ENCODE assay signal across 23 cellular contexts in the genomic region with DNA sequence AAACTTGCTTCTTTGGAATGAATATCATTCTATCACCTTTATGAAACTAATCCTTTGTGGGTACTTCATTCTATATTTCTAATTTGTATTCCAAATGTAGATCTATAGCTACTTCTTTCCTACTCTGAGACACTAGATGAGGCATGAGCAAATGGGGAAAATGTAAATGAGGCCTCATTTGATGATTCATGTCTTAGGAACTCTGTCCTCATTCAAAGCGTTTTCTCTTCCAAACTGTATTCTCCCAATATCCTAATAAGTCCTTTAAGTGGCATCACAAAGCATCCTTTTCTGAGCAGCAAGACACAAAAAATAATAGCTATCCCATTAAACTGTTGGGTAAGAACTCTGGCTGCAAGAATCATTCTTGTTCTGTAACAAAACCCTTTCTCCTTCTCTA. TPM values are rescaled to one million over a fixed set of nuclear protein-coding genes. Genes with fewer than 3 reads are reported as not detected.
DNase-seq lines count a peak whose midpoint lies in the region; ATAC-seq and TF ChIP-seq lines count a peak whose summit lies in the region.
"Had no signal": no experiment of that assay in that cellular context is flagged by ENCODE, and none has a peak within 500 bp of the region (broad histone marks: within the 10 kb centered on the region; RNA-seq: fewer than 3 reads in every experiment).

No MANE protein-coding gene starts in this region.

- H2AFZ ChIP-seq in hepatocyte = no peak overlapping the region

- ATAC-seq in HG03039 (IDR thresholded peaks at IDR 0.05; ENCODE audit: unreplicated experiment) = no peak
- no peak for ATAC-seq in natural killer cell treated with Interleukin-12 subunit alpha and Interleukin-12 subunit beta and Interleukin-15 and Interleukin-18, amount 100 ng/mL, for 72 hours
- ATAC-seq: gastrocnemius medialis; HCT116; HepG2; naive thymus-derived CD4-positive, alpha-beta T cell had no signal

- DNase-seq in ACHN (peak; percentile 2), HT1080 (ENCODE audit: low read depth) (peak; percentile 53), astrocyte of the hippocampus (ENCODE audit: low read depth, low spot score) (peak; percentile 67), foreskin melanocyte (peak; percentile 74), hepatocyte (ENCODE audit: low spot score) (no peak), GDM1 (lab: John Stamatoyannopoulos, UW) (no peak)
- no peak for DNase-seq in natural killer cell treated with Interleukin-12 subunit alpha and Interleukin-12 subunit beta and Interleukin-15 and Interleukin-18, amount 100 ng/mL, for 72 hours (ENCODE audit: low spot score)
- DNase-seq: activated CD8-positive, alpha-beta memory T cell treated with anti-CD3 and anti-CD28 coated beads, Interleukin-2, amount 50 U/mL, for 4 hours; activated gamma-delta T cell; brain microvascular endothelial cell; CD8-positive, alpha-beta memory T cell; gastrocnemius medialis; naive thymus-derived CD4-positive, alpha-beta T cell; NCI-H2029; posterior cingulate gyrus; stimulated activated CD4-positive, alpha-beta T cell treated with anti-CD3 and anti-CD28 coated beads, Interleukin-12 subunit alpha, Interleukin-12 subunit beta, amount 100 ng/mL, for 4 hours; stimulated activated naive CD4-positive, alpha-beta T cell treated with Interleukin-2 at 50 U/mL for 16 hours; T-helper 9 cell; upper lobe of left lung had no signal

- TF ChIP-seq CTCF in hepatocyte (IDR thresholded peaks at IDR 0.05; ENCODE audit: poor library complexity) = no peak

- H3K27ac Mint-ChIP-seq in natural killer cell treated with Interleukin-12 subunit alpha and Interleukin-12 subunit beta and Interleukin-15 and Interleukin-18, amount 100 ng/mL, for 72 hours = no peak overlapping the region
- H3K27ac Mint-ChIP-seq: CD8-positive, alpha-beta memory T cell; naive thymus-derived CD4-positive, alpha-beta T cell had no signal

- no peak overlapping the region for H3K4me3 ChIP-seq in hepatocyte
- H3K4me3 ChIP-seq: gastrocnemius medialis, lung, upper lobe of left lung had no signal

- H3K9me2 ChIP-seq in hepatocyte (replicated peaks; ENCODE audit: insufficient read depth) = no peaks in the 10 kb centered on the region

- H3K27me3 Mint-ChIP-seq in natural killer cell treated with Interleukin-12 subunit alpha and Interleukin-12 subunit beta and Interleukin-15 and Interleukin-18, amount 100 ng/mL, for 72 hours = no peaks in the 10 kb centered on the region
- H3K27me3 Mint-ChIP-seq: CD8-positive, alpha-beta memory T cell; naive thymus-derived CD4-positive, alpha-beta T cell had no signal

- peaks cover 2 to 9% of the 10 kb centered on the region in 2 donors for H3K4me1 Mint-ChIP-seq in natural killer cell treated with Interleukin-12 subunit alpha and Interleukin-12 subunit beta and Interleukin-15 and Interleukin-18, amount 100 ng/mL, for 72 hours (ENCODE audit: low read depth in 2 of 2)

- H3K9me3 Mint-ChIP-seq in natural killer cell treated with Interleukin-12 subunit alpha and Interleukin-12 subunit beta and Interleukin-15 and Interleukin-18, amount 100 ng/mL, for 72 hours = no peaks in the 10 kb centered on the region
- H3K9me3 Mint-ChIP-seq: CD8-positive, alpha-beta memory T cell; naive thymus-derived CD4-positive, alpha-beta T cell had no signal

- H3K4me1 ChIP-seq in hepatocyte (ENCODE audit: insufficient read depth) = no peaks in the 10 kb centered on the region

- in situ Hi-C loops in ACHN (cut with HindIII; ENCODE audit: low pct_ligation_motif_present, low pct_unique_long_range_greater_than_20kb, low sequenced_read_pairs) = no loop called here

- H3K36me3 ChIP-seq in hepatocyte (replicated peaks; ENCODE audit: insufficient read depth, low read depth) = no peaks in the 10 kb centered on the region
- H3K36me3 ChIP-seq: brain microvascular endothelial cell had no signal

- H4K20me1 ChIP-seq in hepatocyte (ENCODE audit: insufficient read depth, poor library complexity, severe bottlenecking) = no peaks in the 10 kb centered on the region

- H3K27ac ChIP-seq in hepatocyte = no peak overlapping the region
- H3K27ac ChIP-seq: brain microvascular endothelial cell, upper lobe of left lung had no signal

- H3K9me3 ChIP-seq in hepatocyte (ENCODE audit: low read depth) = no peaks in the 10 kb centered on the region
- H3K9me3 ChIP-seq: gastrocnemius medialis, upper lobe of left lung had no signal

- no peak overlapping the region for H3K4me2 ChIP-seq in hepatocyte

- no peaks in the 10 kb centered on the region for H3K36me3 Mint-ChIP-seq in natural killer cell treated with Interleukin-12 subunit alpha and Interleukin-12 subunit beta and Interleukin-15 and Interleukin-18, amount 100 ng/mL, for 72 hours

- no peak overlapping the region for H3K4me3 Mint-ChIP-seq in natural killer cell treated with Interleukin-12 subunit alpha and Interleukin-12 subunit beta and Interleukin-15 and Interleukin-18, amount 100 ng/mL, for 72 hours
- H3K4me3 Mint-ChIP-seq: CD8-positive, alpha-beta memory T cell; naive thymus-derived CD4-positive, alpha-beta T cell had no signal

- WGBS in hepatocyte (ENCODE audit: low lambda C conversion rate, missing lambda C conversion rate) = 67% methylated on average over 1 of the region's 1 CpG

- H3K27me3 ChIP-seq in hepatocyte = no peaks in the 10 kb centered on the region
- H3K27me3 ChIP-seq: brain microvascular endothelial cell, gastrocnemius medialis, upper lobe of left lung had no signal

- no peaks in the 10 kb centered on the region for H3K79me2 ChIP-seq in hepatocyte

RNA-seq across cellular contexts. Expression of a gene that starts 56.1 kb away (rescaled TPM):
- 7.1 and 9.1 TPM in 2 replicates for total RNA-seq in HT1080 (2014; rRNA removed; shearing (Covaris generic))
- 5.7 and 6.7 TPM in 2 replicates for polyA plus RNA-seq in HT1080 (2015; cell fraction: cytosol; rRNA removed)
- 5.4 and 6.4 TPM in 2 replicates for polyA plus RNA-seq in HT1080 (2015; cell fraction: nucleus; rRNA removed)
- 6.8 and 7.6 TPM in 2 replicates for total RNA-seq in hepatocyte
- 5.5 and 7.5 TPM in 2 replicates for polyA plus RNA-seq in hepatocyte
- total RNA-seq in natural killer cell treated with Interleukin-12 subunit alpha and Interleukin-12 subunit beta and Interleukin-15 and Interleukin-18, amount 100 ng/mL, for 72 hours = 1 to 10 TPM; 6.2 to 7.7 TPM

Comparison
In these comparisons a context has a peak if more than half of its experiments do, and no peak if none do; other contexts are left out.
1. DNase-seq: peak in ACHN (single experiment), HT1080 (single experiment), astrocyte of the hippocampus (single experiment) and foreskin melanocyte (single experiment); none in hepatocyte (single experiment), natural killer cell treated with Interleukin-12 subunit alpha and Interleukin-12 subunit beta and Interleukin-15 and Interleukin-18, amount 100 ng/mL, for 72 hours (single experiment) and GDM1 (single experiment).